ENCODE assay signal across 1 cellular context in the genomic region with DNA sequence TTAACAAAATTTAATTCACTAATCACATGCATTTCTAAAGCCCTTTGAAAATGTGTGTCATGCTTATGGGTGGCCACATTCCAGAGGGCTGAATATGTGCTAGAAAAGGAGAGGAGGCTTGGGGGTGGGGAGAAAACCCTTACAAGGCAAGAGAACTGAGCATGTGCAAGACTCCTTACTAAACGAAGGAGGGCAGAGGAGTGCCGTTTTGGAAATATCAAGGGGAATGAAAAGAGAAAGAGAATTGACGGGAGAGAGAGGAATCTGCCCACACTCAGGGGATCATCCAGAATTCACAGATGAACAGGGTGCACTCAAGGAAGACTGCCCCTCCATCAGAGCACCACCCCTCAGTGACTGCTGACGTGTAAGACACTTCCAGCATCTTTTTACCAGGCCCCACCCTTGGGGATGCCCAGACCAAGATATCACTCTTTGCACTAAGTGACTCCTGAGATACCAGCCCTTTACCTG.
A peak's percentile ranks its signal among the peaks of the same experiment; 100 is the strongest.
TF ChIP-seq lines count a peak whose summit lies in the region.

No MANE protein-coding gene starts in this region.

TF ChIP-seq in A549, 52 proteins besides CTCF, POLR2A, EP300 and RAD21 (continued from another document):
- TF ChIP-seq REST (IDR thresholded peaks at IDR 0.05) (no peak), JUN (IDR thresholded peaks at IDR 0.05) (peak in 1 of 2 experiments; percentile 58; a peak in 3 of 5 replicates), ZFP36 (IDR thresholded peaks at IDR 0.05; ENCODE audit: borderline replicate concordance, partially characterized antibody) (no peak), PBX3 (IDR thresholded peaks at IDR 0.05) (0 out of 2 replicates have a peak, but pooled peaks have one; percentile 24), SMC3 (IDR thresholded peaks at IDR 0.05) (peak; percentile 40; the same call in 2 of the 3 replicates), KDM1A (IDR thresholded peaks at IDR 0.05; ENCODE audit: low read depth) (no peak), MAX (IDR thresholded peaks at IDR 0.05) (peak; percentile 84)
